Comparison of ENCODE assay signal across 8 cellular contexts in the genomic region with DNA sequence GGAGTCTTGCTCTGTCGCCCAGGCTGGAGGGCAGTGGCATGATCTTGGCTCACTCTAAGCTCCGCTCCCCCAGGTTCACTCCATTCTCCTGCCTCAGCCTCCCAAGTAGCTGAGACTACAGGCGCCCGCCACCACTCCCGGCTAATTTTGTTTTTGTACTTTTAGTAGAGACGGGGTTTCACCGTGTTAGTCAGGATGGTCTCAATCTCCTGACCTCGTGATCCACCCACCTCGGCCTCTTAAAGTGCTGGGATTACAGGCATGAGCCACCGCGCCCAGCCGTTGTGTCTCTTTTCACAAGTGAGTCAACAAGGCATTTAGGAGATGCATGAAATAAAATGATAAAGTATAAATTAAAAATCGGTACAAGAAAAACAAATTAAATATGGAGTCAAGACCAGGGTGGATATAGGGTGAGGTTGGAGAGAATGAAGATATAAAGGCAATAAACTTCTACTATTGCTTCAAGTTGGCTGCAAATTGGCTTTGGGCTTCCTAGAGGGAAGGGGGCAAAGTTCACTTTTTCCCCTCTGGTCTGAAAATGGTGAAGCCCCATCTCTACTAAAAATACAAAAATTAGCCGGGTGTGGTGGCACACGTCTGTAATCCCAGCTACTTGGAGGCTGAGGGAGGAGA. TPM values are rescaled to one million over a fixed set of nuclear protein-coding genes. Genes with fewer than 3 reads are reported as not detected.
DNase-seq lines count a peak whose midpoint lies in the region; ATAC-seq and TF ChIP-seq lines count a peak whose summit lies in the region.
"Not testable (repeated sequence)": the region's sequence is repeated elsewhere in the genome, so short reads cannot be mapped to it uniquely, and the experiment has no call there.

No MANE protein-coding gene starts in this region.

- DNase-seq in MG63 (peak; percentile 31), RWPE2 (ENCODE audit: low spot score) (peak; percentile 7), left colon (peak in 1 of 2 donors; percentile 48), sciatic nerve (ENCODE audit: low spot score) (peak; percentile 19), transverse colon (peak; percentile 65)
- not testable (repeated sequence) for DNase-seq in adipocyte (ENCODE audit: low read depth); mesendoderm

- H3K4me2 ChIP-seq in mesendoderm (ENCODE audit: low read length) = not testable (repeated sequence)

- H3K18ac ChIP-seq in mesendoderm (ENCODE audit: low read length) = not testable (repeated sequence)

- not testable (repeated sequence) for TF ChIP-seq POLR2A in transverse colon (IDR thresholded peaks at IDR 0.05)

- H3K79me2 ChIP-seq in mesendoderm (ENCODE audit: control insufficient read depth, insufficient read depth, low read length) = not testable (repeated sequence)

- not testable (repeated sequence) for H3K36me3 ChIP-seq in MG63; RWPE2 (ENCODE audit: low read depth); adipocyte (ENCODE audit: control insufficient read depth, insufficient read depth, low read length, severe bottlenecking); mesendoderm (ENCODE audit: control insufficient read depth, insufficient read depth, low read length); mucosa of rectum (ENCODE audit: control insufficient read depth in 2 of 2, insufficient read depth in 2 of 2, low read length in 2 of 2); transverse colon

- not testable (repeated sequence) for H2AK5ac ChIP-seq in mesendoderm (ENCODE audit: low read length)

- H4K8ac ChIP-seq in mesendoderm (ENCODE audit: low read depth, low read length) = not testable (repeated sequence)

- H2BK15ac ChIP-seq in mesendoderm (replicated peaks; ENCODE audit: low read depth) = peak overlapping the region; percentile 86

- not testable (repeated sequence) for H3K56ac ChIP-seq in mesendoderm (ENCODE audit: low read length)

- not testable (repeated sequence) for H3K4me3 ChIP-seq in MG63; RWPE2 (ENCODE audit: severe bottlenecking); mesendoderm (ENCODE audit: low read length); mucosa of rectum (ENCODE audit: low read length in 2 of 2); transverse colon
- peak overlapping the region; percentile 4 for H3K4me3 ChIP-seq in adipocyte (ENCODE audit: low read length)

- not testable (repeated sequence) for H4K5ac ChIP-seq in mesendoderm (ENCODE audit: low read length)

- not testable (repeated sequence) for H3K23ac ChIP-seq in mesendoderm (ENCODE audit: low read length)

- not testable (repeated sequence) for H2BK120ac ChIP-seq in mesendoderm (ENCODE audit: low read depth, low read length)

- in situ Hi-C loops in transverse colon (cut with MboI; ENCODE audit: low pct_ligation_motif_present in 1 of 4, low pct_unique_long_range_greater_than_20kb in 1 of 4, low sequenced_read_pairs in 3 of 4) = not testable (repeated sequence)

- not testable (repeated sequence) for ATAC-seq in RWPE2 (ENCODE audit: low read depth); sciatic nerve
- peak; percentile 87 for ATAC-seq in left colon

- H3K27ac ChIP-seq in RWPE2 (ENCODE audit: poor library complexity, severe bottlenecking); mesendoderm (ENCODE audit: low read depth, low read length): not testable (repeated sequence)
- H3K27ac ChIP-seq in mucosa of rectum (ENCODE audit: low read depth in 2 of 2, low read length in 2 of 2) (peak overlapping the region; percentile 36 to 62), transverse colon (peak overlapping the region; percentile 52 to 70 (median 62))

- H3K9ac ChIP-seq in adipocyte (ENCODE audit: low read length); mesendoderm (ENCODE audit: low read length); mucosa of rectum (ENCODE audit: low read depth in 1 of 2, low read length in 2 of 2): not testable (repeated sequence)

- not testable (repeated sequence) for H3K79me1 ChIP-seq in mesendoderm (ENCODE audit: low read length)

- TF ChIP-seq CTCF in RWPE2 (IDR thresholded peaks at IDR 0.05; ENCODE audit: poor library complexity, severe bottlenecking); transverse colon (IDR thresholded peaks at IDR 0.05): not testable (repeated sequence)

- H3K27me3 ChIP-seq in MG63; RWPE2 (ENCODE audit: insufficient read depth, poor library complexity, severe bottlenecking); adipocyte (replicated peaks; ENCODE audit: control insufficient read depth, insufficient read depth, low read length); mesendoderm (ENCODE audit: insufficient read depth, low read length, poor library complexity); mucosa of rectum (ENCODE audit: control insufficient read depth in 2 of 2, insufficient read depth in 2 of 2, low read length in 2 of 2); transverse colon: not testable (repeated sequence)

- intact Hi-C loops in left colon (cut with DNase I, micrococcal nuclease); sciatic nerve (cut with DNase I); transverse colon (cut with DNase I; ENCODE audit: low total_unique reads): not testable (repeated sequence)

- H3K4me1 ChIP-seq in RWPE2 (ENCODE audit: insufficient read depth, poor library complexity, severe bottlenecking) = peaks cover 14% of the 10 kb centered on the region
- H3K4me1 ChIP-seq in adipocyte (ENCODE audit: control insufficient read depth, insufficient read depth, low read length) = peaks cover 16% of the 10 kb centered on the region
- not testable (repeated sequence) for H3K4me1 ChIP-seq in mesendoderm (ENCODE audit: control insufficient read depth, low read depth, low read length)
- peaks cover 6 to 14% of the 10 kb centered on the region in 2 donors for H3K4me1 ChIP-seq in mucosa of rectum (ENCODE audit: control insufficient read depth in 2 of 2, insufficient read depth in 2 of 2, low read length in 2 of 2)
- H3K4me1 ChIP-seq in transverse colon = peaks cover 6 to 27% (median 14%) of the 10 kb centered on the region in 4 donors

- TF ChIP-seq EP300 in transverse colon (IDR thresholded peaks at IDR 0.05; ENCODE audit: low read depth) = not testable (repeated sequence)

- H3K9me3 ChIP-seq in MG63; RWPE2 (ENCODE audit: severe bottlenecking); adipocyte (ENCODE audit: control insufficient read depth, low read length); mucosa of rectum (ENCODE audit: control insufficient read depth in 2 of 2, low read length in 2 of 2); transverse colon: not testable (repeated sequence)

- 100% methylated on average over 1 of the region's 15 CpGs for WGBS in mesendoderm (ENCODE audit: extremely low coverage, insufficient coverage, low lambda C conversion rate)
- 72 to 74% methylated on average over 11 to 15 of the region's 15 CpGs for WGBS in transverse colon (ENCODE audit: low coverage in 1 of 2), 2 donors

- H3K4ac ChIP-seq in mesendoderm (ENCODE audit: low read depth, low read length) = not testable (repeated sequence)

- H2BK5ac ChIP-seq in mesendoderm (ENCODE audit: low read length) = not testable (repeated sequence)

RNA-seq across cellular contexts. Expression of a gene that starts 36.3 kb away (rescaled TPM):
- 22.7 and 42.2 TPM in 2 replicates for total RNA-seq in MG63 (2014; rRNA removed; shearing (Covaris generic); ENCODE audit: low replicate concordance)
- 10 to 100 TPM; 59.2 to 90.7 TPM for total RNA-seq in left colon
- 38.2 TPM for polyA plus RNA-seq in mesendoderm (2013, experiment 1 of 2)
- polyA plus RNA-seq in mesendoderm (2013, experiment 2 of 2) = 37.3 TPM
- 50.3 TPM for total RNA-seq in sciatic nerve
- 10 to 100 TPM; 37.8 to 89.4 (median 76.4) TPM for total RNA-seq in transverse colon

RNA-seq across cellular contexts. Expression of a gene that starts 44.3 kb away (rescaled TPM):
- 0.53 TPM in 1 of 2 replicates, not detected in the other for total RNA-seq in MG63 (2014; rRNA removed; shearing (Covaris generic); ENCODE audit: low replicate concordance)
- total RNA-seq in left colon = 10 to 100 TPM in 1 of 2 donors, 1 to 10 TPM in 1; 7.1 to 11.4 TPM
- 14.6 TPM for polyA plus RNA-seq in mesendoderm (2013, experiment 1 of 2)
- polyA plus RNA-seq in mesendoderm (2013, experiment 2 of 2) = 13.9 TPM
- 21.0 TPM for total RNA-seq in sciatic nerve
- total RNA-seq in transverse colon = 10 to 100 TPM in 1 of 4 donors, 1 to 10 TPM in 2, not detected in 1; 2.6 to 10.6 (median 7.8) TPM
